Comparison of ENCODE assay signal across 8 cellular contexts in the genomic region with DNA sequence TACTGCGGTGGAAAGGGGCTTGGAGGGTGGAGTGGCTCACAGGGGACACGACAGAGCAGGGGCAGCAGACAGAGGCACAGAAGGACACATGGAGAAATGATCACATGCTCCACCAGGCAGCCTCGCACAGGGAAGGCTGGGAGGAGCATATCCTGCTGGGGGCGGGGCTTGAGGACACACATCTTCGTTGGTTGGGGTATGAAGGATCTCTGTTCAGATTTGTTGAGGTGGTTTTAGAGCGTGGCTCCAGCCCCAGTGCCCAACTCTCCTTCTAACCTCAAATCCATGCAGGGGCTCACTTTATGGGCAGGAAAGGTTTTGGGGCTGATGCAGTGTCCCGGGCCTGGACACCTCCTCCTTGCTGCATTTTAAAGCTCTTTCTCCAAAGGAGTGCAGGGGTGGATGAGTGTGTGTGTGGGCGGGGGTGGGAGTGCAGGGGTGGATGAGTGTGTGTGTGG. TPM values are rescaled to one million over a fixed set of nuclear protein-coding genes. Genes with fewer than 3 reads are reported as not detected.
A peak's percentile ranks its signal among the peaks of the same experiment; 100 is the strongest.
DNase-seq lines count a peak whose midpoint lies in the region; ATAC-seq and TF ChIP-seq lines count a peak whose summit lies in the region.

No MANE protein-coding gene starts in this region.

- H3K36me3 Mint-ChIP-seq in CD8-positive, alpha-beta T cell, result no peaks in the 10 kb centered on the region

- POLR2A ChIA-PET in CD8-positive, alpha-beta T cell (lab: Charles Lee), result interaction anchor here (0.6 to 3.7 kb wide), 2 partner anchors 72 to 74 kb away, joined by 3 to 24 read pairs; a partner anchor contains a TSS

- peak overlapping the region; percentile 69 for H3K9ac ChIP-seq in adipocyte (ENCODE audit: low read length)

- no peak for TF ChIP-seq CTCF in CD8-positive, alpha-beta T cell (IDR thresholded peaks at IDR 0.05)

- H3K4me1 ChIP-seq in CD8-positive, alpha-beta T cell (ENCODE audit: insufficient read depth, low read length), result peaks cover 9% of the 10 kb centered on the region
- H3K4me1 ChIP-seq in adipocyte (ENCODE audit: control insufficient read depth, insufficient read depth, low read length), result peaks cover 6% of the 10 kb centered on the region

- intact Hi-C loops in CD8-positive, alpha-beta T cell (cut with DNase I, micrococcal nuclease), result loop anchor here (5.0 kb wide), 4 partner anchors 220 to 275 kb away; a partner anchor contains a TSS
- intact Hi-C loops in cardiac septum (cut with DNase I) (loop anchor here (5.0 kb wide), 3 partner anchors 60 to 215 kb away; a partner anchor contains a TSS), posterior vena cava (cut with DNase I) (no loop called here)

- no peaks in the 10 kb centered on the region for H3K9me3 ChIP-seq in CD8-positive, alpha-beta T cell (ENCODE audit: low read length)
- no peaks in the 10 kb centered on the region for H3K9me3 ChIP-seq in adipocyte (ENCODE audit: control insufficient read depth, low read length)

- peaks cover 10% of the 10 kb centered on the region for H3K27me3 ChIP-seq in CD8-positive, alpha-beta T cell (ENCODE audit: insufficient read depth, low read length)
- H3K27me3 ChIP-seq in adipocyte (replicated peaks; ENCODE audit: control insufficient read depth, insufficient read depth, low read length), result peaks cover 15% of the 10 kb centered on the region

- H3K4me3 Mint-ChIP-seq in CD8-positive, alpha-beta T cell, result peak overlapping the region; percentile 69

- DNase-seq in CD8-positive, alpha-beta T cell, result peak in 4 of 7 experiments; percentile 20 to 43 (median 34)
- DNase-seq in KBM-7 (peak; percentile 88), RKO (ENCODE audit: low spot score) (peak; percentile 83), adipocyte (ENCODE audit: low read depth) (peak; percentile 94), cardiac septum (ENCODE audit: low spot score) (peak; percentile 90), posterior vena cava (ENCODE audit: low spot score) (peak; percentile 91)

- H3K27ac Mint-ChIP-seq in CD8-positive, alpha-beta T cell, result no peak overlapping the region

- no peak for ATAC-seq in CD8-positive, alpha-beta T cell
- no peak for ATAC-seq in GM21717 (IDR thresholded peaks at IDR 0.05; ENCODE audit: unreplicated experiment)
- ATAC-seq in HG03108 (IDR thresholded peaks at IDR 0.05; ENCODE audit: unreplicated experiment), result no peak

- in situ Hi-C loops in KBM-7 (cut with MboI; ENCODE audit: low pct_unique_long_range_greater_than_20kb, low sequenced_read_pairs), result no loop called here

- H3K4me3 ChIP-seq in CD8-positive, alpha-beta T cell (ENCODE audit: low read depth, low read length), result no peak overlapping the region
- H3K4me3 ChIP-seq in adipocyte (ENCODE audit: low read length), result no peak overlapping the region

- H3K27ac ChIP-seq in CD8-positive, alpha-beta T cell (ENCODE audit: low read depth, low read length), result no peak overlapping the region

- no peaks in the 10 kb centered on the region for H3K9me3 Mint-ChIP-seq in CD8-positive, alpha-beta T cell

- H3K27me3 Mint-ChIP-seq in CD8-positive, alpha-beta T cell (ENCODE audit: low read depth), result peaks cover 37% of the 10 kb centered on the region

- no peaks in the 10 kb centered on the region for H3K36me3 ChIP-seq in CD8-positive, alpha-beta T cell (ENCODE audit: insufficient read depth, low read length)
- H3K36me3 ChIP-seq in adipocyte (ENCODE audit: control insufficient read depth, insufficient read depth, low read length, severe bottlenecking), result no peaks in the 10 kb centered on the region

- peaks cover 20% of the 10 kb centered on the region for H3K4me1 Mint-ChIP-seq in CD8-positive, alpha-beta T cell (ENCODE audit: low read depth)

- CTCF ChIA-PET in CD8-positive, alpha-beta T cell (lab: Charles Lee), result interaction anchor here (1.5 to 9.4 kb wide), 5 partner anchors 8 to 103 kb away, joined by 5 to 116 read pairs (median 13); a partner anchor contains a TSS

RNA-seq across cellular contexts. Expression of a gene that starts 0.7 kb away (rescaled TPM):
- total RNA-seq in CD8-positive, alpha-beta T cell, result 1 to 10 TPM; 3.4 to 4.9 TPM
- 25.7 TPM for total RNA-seq in cardiac septum
- total RNA-seq in posterior vena cava, result 10 to 100 TPM; 37.7 to 59.9 TPM

RNA-seq across cellular contexts. Expression of a gene that starts 5.8 kb away (rescaled TPM):
- not detected for total RNA-seq in CD8-positive, alpha-beta T cell
- 5.7 TPM for total RNA-seq in cardiac septum
- 1 to 10 TPM; 3.9 to 5.1 TPM for total RNA-seq in posterior vena cava

RNA-seq across cellular contexts. Expression of a gene that starts 13.3 kb away (rescaled TPM):
- total RNA-seq in CD8-positive, alpha-beta T cell, result 1 to 10 TPM in 1 of 2 experiments, under 1 TPM in 1; 0.49 to 1.0 TPM
- total RNA-seq in cardiac septum (9.7 TPM), posterior vena cava (1 to 10 TPM; 3.6 to 4.0 TPM)

RNA-seq across cellular contexts. Expression of a gene that starts 23.6 kb away (rescaled TPM):
- total RNA-seq in CD8-positive, alpha-beta T cell, result under 1 TPM; 0.61 to 0.92 TPM
- total RNA-seq in cardiac septum (0.65 TPM), posterior vena cava (under 1 TPM; 0.46 to 0.52 TPM)

RNA-seq across cellular contexts. Expression of a gene that starts 24.5 kb away (rescaled TPM):
- total RNA-seq in CD8-positive, alpha-beta T cell, result 10 to 100 TPM; 24.0 to 25.9 TPM
- total RNA-seq in cardiac septum (83.5 TPM), posterior vena cava (10 to 100 TPM; 87.0 to 91.1 TPM)

Comparison
In these comparisons a context has a peak if more than half of its experiments do, and no peak if none do; other contexts are left out.
1. DNase-seq: peak in every context shown above with its lines; median percentile 94 in adipocyte; 91 in posterior vena cava; 90 in cardiac septum; 88 in KBM-7; 83 in RKO; 34 in CD8-positive, alpha-beta T cell.
2. intact Hi-C loops: an anchor here in CD8-positive, alpha-beta T cell (5.0 kb wide) and cardiac septum (5.0 kb wide); none called in posterior vena cava.